In the genomic region with DNA sequence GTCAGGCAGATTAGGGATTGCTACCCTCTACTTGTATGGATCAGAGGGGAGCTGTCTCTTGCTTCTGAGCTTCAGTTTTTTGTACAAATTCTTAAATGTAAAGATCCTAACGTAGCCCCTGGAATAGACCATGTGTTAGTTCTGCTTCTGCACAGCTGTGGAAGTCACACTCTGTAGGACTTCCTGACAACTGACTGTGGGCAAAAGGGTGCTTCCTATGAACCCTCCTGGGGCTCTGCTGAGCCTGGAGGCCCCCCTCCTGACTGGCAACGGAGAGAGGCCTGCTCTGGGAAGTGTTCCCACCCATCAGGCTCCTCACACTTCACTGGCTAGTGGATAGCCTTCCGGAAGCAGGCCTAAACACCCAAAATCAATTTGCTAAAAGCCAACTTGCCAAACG, we compare ENCODE assay signal across 30 cellular contexts.
DNase-seq lines count a peak whose midpoint lies in the region; ATAC-seq, FAIRE-seq and TF ChIP-seq lines count a peak whose summit lies in the region.
"Had no signal": no experiment of that assay in that cellular context is flagged by ENCODE, and none has a peak within 500 bp of the region (broad histone marks: within the 10 kb centered on the region; RNA-seq: fewer than 3 reads in every experiment).

No MANE protein-coding gene starts in this region.

- peaks cover 2% of the 10 kb centered on the region for H3K27me3 ChIP-seq in neutrophil
- H3K27me3 ChIP-seq: ascending aorta, gastrocnemius medialis, neural progenitor cell, SJSA1, upper lobe of right lung had no signal

- no peak for TF ChIP-seq CTCF in neutrophil (IDR thresholded peaks at IDR 0.05)

- H3K36me3 ChIP-seq in neutrophil: no peaks in the 10 kb centered on the region
- H3K36me3 ChIP-seq: ascending aorta, gastrocnemius medialis, lower lobe of right lung, neural progenitor cell, prostate gland, SJSA1, upper lobe of right lung had no signal

- peak overlapping the region in 2 of 3 donors; percentile 9 to 33 for H3K27ac Mint-ChIP-seq in IgD-negative memory B cell
- peak overlapping the region; percentile 65 for H3K27ac Mint-ChIP-seq in T-helper 17 cell
- H3K27ac Mint-ChIP-seq: activated CD4-positive, alpha-beta T cell treated with anti-CD3 and anti-CD28 coated beads, Interleukin-2, amount 10 ng/mL, durations not matched to agents 7 days and 5 days; activated naive CD8-positive, alpha-beta T cell treated with anti-CD3 and anti-CD28 coated beads for 36 hours; neural progenitor cell; T-helper 1 cell treated with Interleukin-12 subunit alpha and Interleukin-12 subunit beta and Interleukin-4 antibody, amounts not matched to agents 30 μg/mL and 1 μg/mL, for 36 hours had no signal

- H3K27me3 Mint-ChIP-seq in IgD-negative memory B cell (peaks cover 2% of the 10 kb centered on the region), T-helper 17 cell (no peaks in the 10 kb centered on the region)
- H3K27me3 Mint-ChIP-seq: activated CD4-positive, alpha-beta T cell treated with anti-CD3 and anti-CD28 coated beads, Interleukin-2, amount 10 ng/mL, durations not matched to agents 7 days and 5 days; activated naive CD8-positive, alpha-beta T cell treated with anti-CD3 and anti-CD28 coated beads for 36 hours had no signal

- no peak for FAIRE-seq in RCC 7860 (lab: Jason Lieb, UNC)
- FAIRE-seq: endometrium, GM12878 had no signal

- H3K27ac ChIP-seq in neutrophil: peak overlapping the region; percentile 53
- H3K27ac ChIP-seq: ascending aorta, gastrocnemius medialis, lower lobe of right lung, neural progenitor cell, PC-9, prostate gland, SJSA1, upper lobe of right lung, VCaP had no signal

- H3K36me3 Mint-ChIP-seq in IgD-negative memory B cell (no peaks in the 10 kb centered on the region), T-helper 17 cell (ENCODE audit: low read depth) (peaks cover 2% of the 10 kb centered on the region)
- H3K36me3 Mint-ChIP-seq: activated naive CD8-positive, alpha-beta T cell treated with anti-CD3 and anti-CD28 coated beads for 36 hours; neural progenitor cell had no signal

- DNase-seq in SIG-M5 treated with dmso at 0.1 percent for 504 hours (lab: John Stamatoyannopoulos, UW; ENCODE audit: unreplicated experiment) (peak; percentile 18), SIG-M5 (lab: John Stamatoyannopoulos, UW) (no peak), T-helper 17 cell (no peak), RCC 7860 (ENCODE audit: low spot score) (no peak), OCI-M1 (lab: John Stamatoyannopoulos, UW) (no peak)
- DNase-seq: activated CD4-positive, alpha-beta T cell treated with anti-CD3 and anti-CD28 coated beads, Interleukin-2, amount 10 ng/mL, durations not matched to agents 7 days and 5 days; activated CD8-positive, alpha-beta memory T cell treated with anti-CD3 and anti-CD28 coated beads, Interleukin-2, amount 50 U/mL, for 4 hours; activated naive CD8-positive, alpha-beta T cell treated with anti-CD3 and anti-CD28 coated beads for 36 hours; caudate nucleus; dermis blood vessel endothelial cell; gastrocnemius medialis; H7; islet precursor cell; lower lobe of right lung; NCI-H1417; NCI-H2081; NCI-H774; PC-9; upper lobe of right lung had no signal

- no peak overlapping the region for H3K4me3 ChIP-seq in neutrophil (ENCODE audit: low read depth in 1 of 2, low read length in 1 of 2)
- H3K4me3 ChIP-seq: ascending aorta, gastrocnemius medialis, GM12878, lower lobe of right lung, neural progenitor cell, PC-9, prostate gland, SJSA1, upper lobe of right lung had no signal

- H3K4me1 Mint-ChIP-seq in IgD-negative memory B cell (peaks cover 17 to 18% (median 18%) of the 10 kb centered on the region in 3 donors), T-helper 17 cell (peaks cover 5% of the 10 kb centered on the region)

- H3K4me3 Mint-ChIP-seq in IgD-negative memory B cell: peak overlapping the region in 3 of 4 donors; percentile 13 to 71 (median 48)
- H3K4me3 Mint-ChIP-seq in T-helper 17 cell: no peak overlapping the region
- H3K4me3 Mint-ChIP-seq: activated CD4-positive, alpha-beta T cell treated with anti-CD3 and anti-CD28 coated beads, Interleukin-2, amount 10 ng/mL, durations not matched to agents 7 days and 5 days; activated naive CD8-positive, alpha-beta T cell treated with anti-CD3 and anti-CD28 coated beads for 36 hours; neural progenitor cell; T-helper 1 cell treated with Interleukin-12 subunit alpha and Interleukin-12 subunit beta and Interleukin-4 antibody, amounts not matched to agents 30 μg/mL and 1 μg/mL, for 36 hours had no signal

- H3K9me3 Mint-ChIP-seq in IgD-negative memory B cell: no peaks in the 10 kb centered on the region
- H3K9me3 Mint-ChIP-seq: activated CD4-positive, alpha-beta T cell treated with anti-CD3 and anti-CD28 coated beads, Interleukin-2, amount 10 ng/mL, durations not matched to agents 7 days and 5 days; activated naive CD8-positive, alpha-beta T cell treated with anti-CD3 and anti-CD28 coated beads for 36 hours; T-helper 1 cell treated with Interleukin-12 subunit alpha and Interleukin-12 subunit beta and Interleukin-4 antibody, amounts not matched to agents 30 μg/mL and 1 μg/mL, for 36 hours had no signal

- peaks cover 6 to 7% of the 10 kb centered on the region in 2 experiments for H3K4me1 ChIP-seq in neutrophil (ENCODE audit: control insufficient read depth in 1 of 2, insufficient read depth in 1 of 2, low read depth in 1 of 2, low read length in 1 of 2)
- H3K4me1 ChIP-seq: lower lobe of right lung, SJSA1 had no signal

- H3K9me3 ChIP-seq in T-helper 17 cell (ENCODE audit: control insufficient read depth, low read length, poor library complexity, severe bottlenecking) (no peaks in the 10 kb centered on the region), neutrophil (no peaks in the 10 kb centered on the region)
- H3K9me3 ChIP-seq: ascending aorta, gastrocnemius medialis, lower lobe of right lung, prostate gland, SJSA1, upper lobe of right lung had no signal

- ATAC-seq in T-helper 17 cell (no peak), HG03280 (IDR thresholded peaks at IDR 0.05; ENCODE audit: unreplicated experiment) (no peak)
- ATAC-seq: gastrocnemius medialis, GM12878, lower lobe of right lung, upper lobe of right lung had no signal
